In genomic region chr6:36301781-36302180, GRCh38 we compare ENCODE assay signal across 18 cellular contexts. TPM values are rescaled to one million over a fixed set of nuclear protein-coding genes. Genes with fewer than 3 reads are reported as not detected.
DNase-seq lines count a peak whose midpoint lies in the region; ATAC-seq and TF ChIP-seq lines count a peak whose summit lies in the region.
"Had no signal": no experiment of that assay in that cellular context is flagged by ENCODE, and none has a peak within 500 bp of the region (broad histone marks: within the 10 kb centered on the region; RNA-seq: fewer than 3 reads in every experiment).

No MANE protein-coding gene starts in this region.

- peak overlapping the region in 1 of 2 donors; percentile 3 for H3K27ac ChIP-seq in testis
- no peak overlapping the region for H3K27ac ChIP-seq in gastrocnemius medialis
- H3K27ac ChIP-seq: A549, cardiac muscle cell, foreskin keratinocyte, spleen had no signal

- no peaks in the 10 kb centered on the region for H3K27me3 ChIP-seq in testis
- H3K27me3 ChIP-seq in gastrocnemius medialis, result peaks cover 0 to 13% (median 0%) of the 10 kb centered on the region in 3 donors
- H3K27me3 ChIP-seq: cardiac muscle cell had no signal

- H3K4me1 ChIP-seq in testis (peaks cover 18% of the 10 kb centered on the region), gastrocnemius medialis (no peaks in the 10 kb centered on the region)
- H3K4me1 ChIP-seq: Caco-2, foreskin keratinocyte had no signal

- H3K9me3 ChIP-seq in testis, result no peaks in the 10 kb centered on the region
- H3K9me3 ChIP-seq in gastrocnemius medialis, result no peaks in the 10 kb centered on the region
- H3K9me3 ChIP-seq: A549, Caco-2, spleen had no signal

- no peak overlapping the region for H3K4me3 ChIP-seq in fibroblast of the aortic adventitia (ENCODE audit: low read depth, low read length)
- no peak overlapping the region for H3K4me3 ChIP-seq in testis
- H3K4me3 ChIP-seq in gastrocnemius medialis, result no peak overlapping the region
- H3K4me3 ChIP-seq: A549, cardiac muscle cell, lung, spleen had no signal

- intact Hi-C loops in testis (cut with DNase I; ENCODE audit: low total_unique reads), result loop anchor here (10.0 kb wide), 1 partner anchor 53 kb away; no protein-coding TSS in a partner anchor
- intact Hi-C loops in gastrocnemius medialis (cut with DNase I; ENCODE audit: low total_unique reads), result loop anchor here (1.0 kb wide), 1 partner anchor 59 kb away; no protein-coding TSS in a partner anchor

- in situ Hi-C loops in gastrocnemius medialis (cut with MboI; ENCODE audit: low sequenced_read_pairs in 4 of 4), result loop anchor here in 1 of 4 donors (10.0 kb wide), 1 partner anchor 63 kb away; no protein-coding TSS in a partner anchor

- ATAC-seq in gastrocnemius medialis, result no peak

- H3K36me3 ChIP-seq in testis (ENCODE audit: low read depth, missing control alignments) (no peaks in the 10 kb centered on the region), gastrocnemius medialis (no peaks in the 10 kb centered on the region)
- H3K36me3 ChIP-seq: cardiac muscle cell had no signal

- WGBS in testis, 2 donors, result 35 to 51% methylated on average over 5 to 7 of the region's 7 CpGs

- DNase-seq in NCI-H345 (lab: John Stamatoyannopoulos, UW), result peak; percentile 37
- no peak for DNase-seq in NCI-H345 treated with DMSO at 0.1 percent for 48 hours (lab: John Stamatoyannopoulos, UW; ENCODE audit: unreplicated experiment)
- DNase-seq in NCI-H128 (lab: John Stamatoyannopoulos, UW; ENCODE audit: unreplicated experiment), result peak; percentile 8
- peak; percentile 75 for DNase-seq in fibroblast of the aortic adventitia (ENCODE audit: low read depth)
- peak; percentile 48 for DNase-seq in testis
- DNase-seq in NCI-H2227 (lab: John Stamatoyannopoulos, UW; ENCODE audit: unreplicated experiment), result no peak
- DNase-seq in AG20443 (ENCODE audit: low spot score), result no peak
- no peak for DNase-seq in gastrocnemius medialis

- TF ChIP-seq CTCF in fibroblast of the aortic adventitia (IDR thresholded peaks at IDR 0.05; ENCODE audit: insufficient read depth, low read length) (no peak), testis (IDR thresholded peaks at IDR 0.05) (no peak), gastrocnemius medialis (IDR thresholded peaks at IDR 0.05 in 4 of 5, conservative IDR thresholded peaks at IDR 0.05 in 1 of 5) (no peak)

- TF ChIP-seq POLR2A in testis (IDR thresholded peaks at IDR 0.05) (no peak), gastrocnemius medialis (IDR thresholded peaks at IDR 0.05) (no peak)

RNA-seq across cellular contexts. Expression of gene PNPLA1, which starts 31.9 kb away (rescaled TPM):
- total RNA-seq in fibroblast of the aortic adventitia (ENCODE audit: low replicate concordance) (0.09 TPM in 1 of 2 replicates, not detected in the other), testis (1 to 10 TPM; 2.4 to 3.5 TPM), gastrocnemius medialis (not detected)
- 2.1 TPM for polyA plus RNA-seq in testis (ENCODE audit: insufficient read depth, low read depth, low replicate concordance)
- total RNA-seq: cardiac muscle cell, foreskin keratinocyte, renal cortical epithelial cell, SK-MEL-5 had no signal
- polyA plus RNA-seq: BJ, cardiac muscle cell, foreskin keratinocyte had no signal

RNA-seq across cellular contexts. Expression of gene BNIP5, which starts 34.9 kb away (rescaled TPM):
- total RNA-seq in fibroblast of the aortic adventitia (ENCODE audit: low replicate concordance) (not detected in 2 replicates), testis (under 1 TPM; 0.68 to 0.87 TPM), gastrocnemius medialis (not detected)
- 0.96 TPM for polyA plus RNA-seq in testis (ENCODE audit: insufficient read depth, low read depth, low replicate concordance)
- total RNA-seq: foreskin keratinocyte, PC-3, renal cortical epithelial cell, SK-MEL-5, spleen had no signal
- polyA plus RNA-seq: A549, BJ, cardiac muscle cell, foreskin keratinocyte had no signal

Comparison
In these comparisons a context has a peak if more than half of its experiments do, and no peak if none do; other contexts are left out.
1. DNase-seq: peak in NCI-H345 (single experiment), NCI-H128 (single experiment), fibroblast of the aortic adventitia (single experiment) and testis (single experiment); none in NCI-H345 treated with DMSO at 0.1 percent for 48 hours (single experiment), NCI-H2227 (single experiment), AG20443 (single experiment) and gastrocnemius medialis (0 of 2).